19 cellular contexts compared by ENCODE assay signal in genomic region chr1:82330330-82330729, GRCh38.
"Had no signal": no experiment of that assay in that cellular context is flagged by ENCODE, and none has a peak within 500 bp of the region (broad histone marks: within the 10 kb centered on the region; RNA-seq: fewer than 3 reads in every experiment).

No MANE protein-coding gene starts in this region.

- H3K4me3 Mint-ChIP-seq: nephron progenitor cell had no signal

- H3K4me1 ChIP-seq: colonic mucosa, heart right ventricle, psoas muscle had no signal

- H3K9me3 Mint-ChIP-seq: nephron progenitor cell had no signal

- H3K4me1 Mint-ChIP-seq: naive thymus-derived CD4-positive, alpha-beta T cell; nephron progenitor cell had no signal

- H3K27ac Mint-ChIP-seq: naive thymus-derived CD4-positive, alpha-beta T cell; nephron progenitor cell had no signal

- ATAC-seq: left colon; left ventricle myocardium superior; naive thymus-derived CD4-positive, alpha-beta T cell; psoas muscle; sciatic nerve had no signal

- H3K9me3 ChIP-seq: colonic mucosa, neutrophil, psoas muscle, tibial artery had no signal

- H3K36me3 ChIP-seq: colonic mucosa, heart right ventricle, neutrophil, tibial artery had no signal

- H3K27me3 ChIP-seq: colonic mucosa, heart right ventricle, neutrophil, tibial artery had no signal

- H3K4me3 ChIP-seq: colonic mucosa, heart right ventricle, lung, psoas muscle, tibial artery had no signal

- H3K36me3 Mint-ChIP-seq: naive thymus-derived CD4-positive, alpha-beta T cell had no signal

- DNase-seq: caudate nucleus; colonic mucosa; effector CD4-positive, alpha-beta T cell; foreskin melanocyte; heart right ventricle; hypothalamus; kidney; left colon; left ventricle myocardium superior; mesenchymal stem cell; naive thymus-derived CD4-positive, alpha-beta T cell; nephron progenitor cell; psoas muscle; retina; stimulated activated naive CD4-positive, alpha-beta T cell treated with Interleukin-2 at 50 U/mL for 16 hours; tibial artery had no signal

- FAIRE-seq: kidney had no signal

- H3K27ac ChIP-seq: colonic mucosa, heart right ventricle, neutrophil, psoas muscle, tibial artery had no signal
